Comparison of ENCODE assay signal across 21 cellular contexts in the genomic region with DNA sequence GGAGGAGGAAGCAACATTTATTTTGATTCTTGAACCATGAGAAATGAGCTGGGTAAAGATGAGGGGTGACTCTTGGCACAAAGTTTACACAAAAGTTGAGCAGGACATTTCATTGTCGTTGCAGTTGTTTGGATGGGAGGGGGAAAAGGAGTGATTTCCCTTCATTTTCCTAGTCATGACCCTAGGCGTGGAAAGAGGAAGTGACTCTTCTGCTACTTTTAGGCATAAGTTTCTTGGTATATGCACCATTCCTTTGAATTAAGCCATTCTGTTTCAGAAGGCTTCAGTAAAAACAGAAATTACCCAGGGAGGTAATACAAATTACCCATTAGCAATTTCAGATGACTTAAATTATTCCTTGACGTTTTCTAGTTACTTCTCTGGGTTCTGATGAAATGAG.
"Had no signal": no experiment of that assay in that cellular context is flagged by ENCODE, and none has a peak within 500 bp of the region (broad histone marks: within the 10 kb centered on the region; RNA-seq: fewer than 3 reads in every experiment).

No MANE protein-coding gene starts in this region.

- FAIRE-seq: colon had no signal

- H2AFZ ChIP-seq: parathyroid adenoma had no signal

- H3K36me3 Mint-ChIP-seq: activated naive CD4-positive, alpha-beta T cell treated with anti-CD3 and anti-CD28 coated beads, Interleukin-2, amount 50 U/mL, for 72 hours; naive thymus-derived CD8-positive, alpha-beta T cell; stimulated activated effector memory CD8-positive, alpha-beta T cell treated with anti-CD3 and anti-CD28 coated beads, Interleukin-12 subunit alpha, Interleukin-12 subunit beta, amount 100 ng/mL, for 72 hours; T-cell had no signal

- H3K9me3 Mint-ChIP-seq: activated naive CD4-positive, alpha-beta T cell treated with anti-CD3 and anti-CD28 coated beads, Interleukin-2, amount 50 U/mL, for 72 hours; endodermal cell had no signal

- ATAC-seq: activated naive CD4-positive, alpha-beta T cell treated with anti-CD3 and anti-CD28 coated beads, Interleukin-2, amount 50 U/mL, for 72 hours; body of pancreas; naive thymus-derived CD8-positive, alpha-beta T cell; sciatic nerve; stimulated activated effector memory CD8-positive, alpha-beta T cell treated with anti-CD3 and anti-CD28 coated beads, Interleukin-12 subunit alpha, Interleukin-12 subunit beta, amount 100 ng/mL, for 72 hours; T-cell had no signal

- H3K79me2 ChIP-seq: parathyroid adenoma had no signal

- H3K4me1 ChIP-seq: body of pancreas, testis had no signal

- H3K27me3 ChIP-seq: body of pancreas, neutrophil, stomach, testis had no signal

- H3K4me3 Mint-ChIP-seq: endodermal cell; naive thymus-derived CD8-positive, alpha-beta T cell; stimulated activated effector memory CD8-positive, alpha-beta T cell treated with anti-CD3 and anti-CD28 coated beads, Interleukin-12 subunit alpha, Interleukin-12 subunit beta, amount 100 ng/mL, for 72 hours; T-cell had no signal

- H3K27ac Mint-ChIP-seq: activated naive CD4-positive, alpha-beta T cell treated with anti-CD3 and anti-CD28 coated beads, Interleukin-2, amount 50 U/mL, for 72 hours; endodermal cell; naive thymus-derived CD8-positive, alpha-beta T cell; stimulated activated effector memory CD8-positive, alpha-beta T cell treated with anti-CD3 and anti-CD28 coated beads, Interleukin-12 subunit alpha, Interleukin-12 subunit beta, amount 100 ng/mL, for 72 hours; T-cell had no signal

- H3K4me2 ChIP-seq: smooth muscle cell had no signal

- H3K4me1 Mint-ChIP-seq: naive thymus-derived CD8-positive, alpha-beta T cell; stimulated activated effector memory CD8-positive, alpha-beta T cell treated with anti-CD3 and anti-CD28 coated beads, Interleukin-12 subunit alpha, Interleukin-12 subunit beta, amount 100 ng/mL, for 72 hours; T-cell had no signal

- H3K27ac ChIP-seq: body of pancreas, epithelial cell of prostate, neutrophil, parathyroid adenoma, stomach, testis, WERI-Rb-1 had no signal

- DNase-seq: activated CD4-positive, alpha-beta T cell treated with anti-CD3 and anti-CD28 coated beads for 1 hour; activated CD8-positive, alpha-beta memory T cell treated with anti-CD3 and anti-CD28 coated beads for 24 hours; activated gamma-delta T cell treated with Interleukin-2 at 50 U/mL for 16 hours; amniotic stem cell; body of pancreas; endodermal cell; foreskin fibroblast; naive thymus-derived CD8-positive, alpha-beta T cell; stimulated activated CD4-positive, alpha-beta T cell treated with anti-CD3 and anti-CD28 coated beads, Interleukin-4, amount 100 ng/mL, for 24 hours; stomach; T-cell; testis; WERI-Rb-1 had no signal

- H3K4me3 ChIP-seq: body of pancreas, smooth muscle cell, stomach, testis had no signal

- H3K9ac ChIP-seq: parathyroid adenoma had no signal

- H3K9me3 ChIP-seq: body of pancreas, neutrophil, stomach, testis had no signal

- H3K36me3 ChIP-seq: neutrophil, stomach, WERI-Rb-1 had no signal
